19 cellular contexts compared by ENCODE assay signal in genomic region chr18:72985686-72986085, GRCh38.
DNase-seq lines count a peak whose midpoint lies in the region; ATAC-seq lines count a peak whose summit lies in the region.
"Had no signal": no experiment of that assay in that cellular context is flagged by ENCODE, and none has a peak within 500 bp of the region (broad histone marks: within the 10 kb centered on the region; RNA-seq: fewer than 3 reads in every experiment).

No MANE protein-coding gene starts in this region.

- peak; percentile 94 for ATAC-seq in GM18511 (IDR thresholded peaks at IDR 0.05; ENCODE audit: unreplicated experiment)
- peak; percentile 87 for ATAC-seq in GM21360 (IDR thresholded peaks at IDR 0.05; ENCODE audit: unreplicated experiment)
- ATAC-seq in HG03135 (IDR thresholded peaks at IDR 0.05; ENCODE audit: unreplicated experiment) = peak; percentile 75
- ATAC-seq: HCT116 had no signal

- peak; percentile 10 for DNase-seq in NCI-H226
- no peak for DNase-seq in NK-92 (lab: John Stamatoyannopoulos, UW; ENCODE audit: unreplicated experiment)
- DNase-seq in posterior cingulate gyrus = no peak
- DNase-seq in iPS-NIHi7 (ENCODE audit: extremely low spot score) = no peak
- DNase-seq in NCI-H146 (lab: John Stamatoyannopoulos, UW) = no peak
- DNase-seq: activated CD4-positive, alpha-beta T cell treated with anti-CD3 and anti-CD28 coated beads, Interleukin-2, amount 10 ng/mL, durations not matched to agents 7 days and 5 days; activated naive CD8-positive, alpha-beta T cell treated with anti-CD3 and anti-CD28 coated beads, Interleukin-2, amount 10 ng/mL, durations not matched to agents 7 days and 5 days; activated T-cell treated with anti-CD3 and anti-CD28 coated beads, Interleukin-2, amount 50 U/mL, for 24 hours; esophagus squamous epithelium; GDM1; glutamatergic neuron; naive B cell; NCI-H69; Peyer's patch; stimulated activated CD4-positive, alpha-beta T cell treated with anti-CD3 and anti-CD28 coated beads, Interleukin-4, amount 100 ng/mL, for 4 hours had no signal

- intact Hi-C loops in posterior cingulate gyrus (cut with DNase I) = no loop called here
